9 cellular contexts compared by ENCODE assay signal in genomic region chr14:93269341-93270068, GRCh38.
A peak's percentile ranks its signal among the peaks of the same experiment; 100 is the strongest.
DNase-seq lines count a peak whose midpoint lies in the region; ATAC-seq and TF ChIP-seq lines count a peak whose summit lies in the region.
"Had no signal": no experiment of that assay in that cellular context is flagged by ENCODE, and none has a peak within 500 bp of the region (broad histone marks: within the 10 kb centered on the region; RNA-seq: fewer than 3 reads in every experiment).

No MANE protein-coding gene starts in this region.

- H3K4me3 Mint-ChIP-seq in activated CD4-positive, alpha-beta T cell treated with anti-CD3 and anti-CD28 coated beads, Interleukin-2, amount 10 ng/mL, durations not matched to agents 24 days and 14 days = no peak overlapping the region
- H3K4me3 Mint-ChIP-seq in activated CD4-positive, alpha-beta memory T cell treated with anti-CD3 and anti-CD28 coated beads for 36 hours = no peak overlapping the region
- H3K4me3 Mint-ChIP-seq: T-cell had no signal

- no peak overlapping the region for H3K27ac Mint-ChIP-seq in activated CD4-positive, alpha-beta T cell treated with anti-CD3 and anti-CD28 coated beads, Interleukin-2, amount 10 ng/mL, durations not matched to agents 24 days and 14 days
- H3K27ac Mint-ChIP-seq in activated CD4-positive, alpha-beta memory T cell treated with anti-CD3 and anti-CD28 coated beads for 36 hours = no peak overlapping the region
- H3K27ac Mint-ChIP-seq: T-cell had no signal

- CTCF ChIA-PET in activated CD4-positive, alpha-beta memory T cell treated with anti-CD3 and anti-CD28 coated beads for 36 hours (lab: Charles Lee) = no interaction called here

- H3K36me3 Mint-ChIP-seq in activated CD4-positive, alpha-beta T cell treated with anti-CD3 and anti-CD28 coated beads, Interleukin-2, amount 10 ng/mL, durations not matched to agents 24 days and 14 days (ENCODE audit: low read depth) = no peaks in the 10 kb centered on the region
- peaks cover 2% of the 10 kb centered on the region for H3K36me3 Mint-ChIP-seq in activated CD4-positive, alpha-beta memory T cell treated with anti-CD3 and anti-CD28 coated beads for 36 hours

- DNase-seq in AG20443 (ENCODE audit: low spot score) = peak; percentile 70
- peak; percentile 71 for DNase-seq in OCI-M1 (lab: John Stamatoyannopoulos, UW)
- DNase-seq in erythroblast (lab: John Stamatoyannopoulos, UW) = peak; percentile 73 to 81
- DNase-seq in midbrain (lab: John Stamatoyannopoulos, UW) = peak; percentile 81
- DNase-seq in activated CD4-positive, alpha-beta T cell treated with anti-CD3 and anti-CD28 coated beads, Interleukin-2, amount 10 ng/mL, durations not matched to agents 24 days and 14 days = no peak
- no peak for DNase-seq in activated CD4-positive, alpha-beta memory T cell treated with anti-CD3 and anti-CD28 coated beads for 36 hours
- DNase-seq: T-cell had no signal

- POLR2A ChIA-PET in activated CD4-positive, alpha-beta memory T cell treated with anti-CD3 and anti-CD28 coated beads for 36 hours (lab: Charles Lee) = no interaction called here

- H3K27me3 Mint-ChIP-seq in activated CD4-positive, alpha-beta T cell treated with anti-CD3 and anti-CD28 coated beads, Interleukin-2, amount 10 ng/mL, durations not matched to agents 24 days and 14 days = no peaks in the 10 kb centered on the region
- no peaks in the 10 kb centered on the region for H3K27me3 Mint-ChIP-seq in activated CD4-positive, alpha-beta memory T cell treated with anti-CD3 and anti-CD28 coated beads for 36 hours
- H3K27me3 Mint-ChIP-seq: T-cell had no signal

- H3K4me1 Mint-ChIP-seq in activated CD4-positive, alpha-beta T cell treated with anti-CD3 and anti-CD28 coated beads, Interleukin-2, amount 10 ng/mL, durations not matched to agents 24 days and 14 days = no peaks in the 10 kb centered on the region
- H3K4me1 Mint-ChIP-seq in activated CD4-positive, alpha-beta memory T cell treated with anti-CD3 and anti-CD28 coated beads for 36 hours (ENCODE audit: low read depth) = peaks cover 8% of the 10 kb centered on the region

- ATAC-seq in HG03442 (IDR thresholded peaks at IDR 0.05; ENCODE audit: unreplicated experiment) (no peak), HG02852 (IDR thresholded peaks at IDR 0.05; ENCODE audit: unreplicated experiment) (no peak)
- ATAC-seq: T-cell had no signal

- intact Hi-C loops in activated CD4-positive, alpha-beta T cell treated with anti-CD3 and anti-CD28 coated beads, Interleukin-2, amount 10 ng/mL, durations not matched to agents 24 days and 14 days (cut with micrococcal nuclease) = no loop called here
- intact Hi-C loops in activated CD4-positive, alpha-beta memory T cell treated with anti-CD3 and anti-CD28 coated beads for 36 hours (cut with micrococcal nuclease) = no loop called here

- TF ChIP-seq POLR2A in erythroblast (IDR thresholded peaks at IDR 0.05; ENCODE audit: low read length) = no peak

- H3K9me3 Mint-ChIP-seq in activated CD4-positive, alpha-beta T cell treated with anti-CD3 and anti-CD28 coated beads, Interleukin-2, amount 10 ng/mL, durations not matched to agents 24 days and 14 days = no peaks in the 10 kb centered on the region
- no peaks in the 10 kb centered on the region for H3K9me3 Mint-ChIP-seq in activated CD4-positive, alpha-beta memory T cell treated with anti-CD3 and anti-CD28 coated beads for 36 hours
- H3K9me3 Mint-ChIP-seq: T-cell had no signal

Comparison
In these comparisons a context has a peak if more than half of its experiments do, and no peak if none do; other contexts are left out.
1. DNase-seq: peak in AG20443 (single experiment), OCI-M1 (single experiment), erythroblast (2 of 2) and midbrain (single experiment); none in activated CD4-positive, alpha-beta T cell treated with anti-CD3 and anti-CD28 coated beads, Interleukin-2, amount 10 ng/mL, durations not matched to agents 24 days and 14 days (single experiment) and activated CD4-positive, alpha-beta memory T cell treated with anti-CD3 and anti-CD28 coated beads for 36 hours (single experiment).